ENCODE assay signal across 10 cellular contexts in genomic region chr19:45515807-45516401, GRCh38. TPM values are rescaled to one million over a fixed set of nuclear protein-coding genes. Genes with fewer than 3 reads are reported as not detected.
DNase-seq lines count a peak whose midpoint lies in the region; ATAC-seq, FAIRE-seq and TF ChIP-seq lines count a peak whose summit lies in the region.
"Had no signal": no experiment of that assay in that cellular context is flagged by ENCODE, and none has a peak within 500 bp of the region (broad histone marks: within the 10 kb centered on the region; RNA-seq: fewer than 3 reads in every experiment).

No MANE protein-coding gene starts in this region.

- intact Hi-C loops in esophagus squamous epithelium (cut with DNase I), result no loop called here

- DNase-seq in GM12891 (ENCODE audit: insufficient read length, low spot score) (no peak), T-helper 17 cell (no peak), esophagus squamous epithelium (lab: John Stamatoyannopoulos, UW) (no peak), KBM-7 (no peak), inferior parietal cortex (ENCODE audit: extremely low spot score) (no peak), DMS79 (lab: John Stamatoyannopoulos, UW) (no peak)
- DNase-seq: erythroblast had no signal

- FAIRE-seq in GM12891 (lab: Jason Lieb, UNC), result peak; percentile 26

- H3K36me3 ChIP-seq in esophagus squamous epithelium (peaks cover under 1 to 50% (median 29%) of the 10 kb centered on the region in 3 donors), parathyroid adenoma (ENCODE audit: control insufficient read depth, insufficient read depth, low read length) (no peaks in the 10 kb centered on the region)

- no peak overlapping the region for H3K4me3 ChIP-seq in esophagus squamous epithelium
- H3K4me3 ChIP-seq in parathyroid adenoma (ENCODE audit: low read depth, low read length), result no peak overlapping the region
- H3K4me3 ChIP-seq: SK-N-MC had no signal

- in situ Hi-C loops in KBM-7 (cut with MboI; ENCODE audit: low pct_unique_long_range_greater_than_20kb, low sequenced_read_pairs), result no loop called here

- ATAC-seq in T-helper 17 cell (no peak), HG03139 (IDR thresholded peaks at IDR 0.05; ENCODE audit: unreplicated experiment) (no peak)

- TF ChIP-seq CTCF in esophagus squamous epithelium (IDR thresholded peaks at IDR 0.05), result no peak
- no peak for TF ChIP-seq CTCF in parathyroid adenoma (IDR thresholded peaks at IDR 0.05)

- no peak overlapping the region for H3K9ac ChIP-seq in parathyroid adenoma

- TF ChIP-seq POLR2A in GM12891 (IDR thresholded peaks at IDR 0.05; ENCODE audit: low read depth, low read length) (no peak), esophagus squamous epithelium (IDR thresholded peaks at IDR 0.05) (no peak)

- H3K27me3 ChIP-seq in esophagus squamous epithelium, result no peaks in the 10 kb centered on the region
- H3K27me3 ChIP-seq in parathyroid adenoma (ENCODE audit: control insufficient read depth, insufficient read depth, low read length), result no peaks in the 10 kb centered on the region

- H3K36me3 Mint-ChIP-seq in T-helper 17 cell (ENCODE audit: low read depth), result peaks cover 5% of the 10 kb centered on the region

- H3K27me3 Mint-ChIP-seq in T-helper 17 cell, result no peaks in the 10 kb centered on the region

- H3K4me3 Mint-ChIP-seq in T-helper 17 cell, result peak overlapping the region; percentile 50

- 59 to 82% methylated on average over 2 to 4 of the region's 9 CpGs for WGBS in esophagus squamous epithelium, 2 donors

- H3K27ac Mint-ChIP-seq in T-helper 17 cell, result peak overlapping the region; percentile 90

- H3K9me3 ChIP-seq in T-helper 17 cell (ENCODE audit: control insufficient read depth, low read length, poor library complexity, severe bottlenecking), result no peaks in the 10 kb centered on the region
- H3K9me3 ChIP-seq in esophagus squamous epithelium, result no peaks in the 10 kb centered on the region
- H3K9me3 ChIP-seq in parathyroid adenoma (ENCODE audit: control insufficient read depth, low read length), result no peaks in the 10 kb centered on the region

- H3K27ac ChIP-seq in esophagus squamous epithelium (peak overlapping the region; percentile 43 to 82 (median 62)), parathyroid adenoma (peak overlapping the region; percentile 24)
- H3K27ac ChIP-seq: SK-N-MC had no signal

- H2AFZ ChIP-seq in parathyroid adenoma, result no peak overlapping the region

- H3K4me1 ChIP-seq in esophagus squamous epithelium, result peaks cover 23 to 60% (median 33%) of the 10 kb centered on the region in 3 donors
- peaks cover 8% of the 10 kb centered on the region for H3K4me1 ChIP-seq in parathyroid adenoma

- peaks cover 9% of the 10 kb centered on the region for H3K79me2 ChIP-seq in parathyroid adenoma

- peaks cover 32% of the 10 kb centered on the region for H3K4me1 Mint-ChIP-seq in T-helper 17 cell

- no peak overlapping the region for H3K4me2 ChIP-seq in parathyroid adenoma (ENCODE audit: low read length)

TF ChIP-seq in GM12891, 5 proteins besides CTCF, POLR2A, EP300 and RAD21:
- TF ChIP-seq SPI1 (IDR thresholded peaks at IDR 0.05; ENCODE audit: low read depth, low read length) (no peak), TAF1 (IDR thresholded peaks at IDR 0.05; ENCODE audit: low read depth, low read length) (no peak), POLR2AphosphoS5 (IDR thresholded peaks at IDR 0.05; ENCODE audit: low read depth, low read length) (no peak)

RNA-seq across cellular contexts. Expression of gene VASP, which starts 8.6 kb away (rescaled TPM):
- polyA plus RNA-seq in GM12891 (2012; ENCODE audit: low read depth, missing spikeins), result 65.6 TPM
- total RNA-seq in T-helper 17 cell (100 to 1,000 TPM in 1 of 2 donors, 10 to 100 TPM in 1; 99.7 to 101 TPM), esophagus squamous epithelium (10 to 100 TPM; 39.2 to 82.9 (median 52.7) TPM)

RNA-seq across cellular contexts. Expression of gene PPM1N, which starts 17.7 kb away (rescaled TPM):
- polyA plus RNA-seq in GM12891 (2012; ENCODE audit: low read depth, missing spikeins), result 1.4 TPM
- 1 to 10 TPM; 3.8 to 8.5 TPM for total RNA-seq in T-helper 17 cell
- total RNA-seq in esophagus squamous epithelium, result 1 to 10 TPM; 1.8 to 6.7 (median 4.0) TPM

RNA-seq across cellular contexts. Expression of gene RTN2, which starts 19.1 kb away (rescaled TPM):
- polyA plus RNA-seq in GM12891 (2012; ENCODE audit: low read depth, missing spikeins), result 5.6 TPM
- total RNA-seq in T-helper 17 cell (1 to 10 TPM; 2.3 to 6.2 TPM), esophagus squamous epithelium (1 to 10 TPM; 1.9 to 7.2 (median 4.2) TPM)

RNA-seq across cellular contexts. Expression of gene FOSB, which starts 48.1 kb away (rescaled TPM):
- 6.5 TPM for polyA plus RNA-seq in GM12891 (2012; ENCODE audit: low read depth, missing spikeins)
- 1,000 to 10,000 TPM in 1 of 2 donors, 100 to 1,000 TPM in 1; 967 to 2,209 TPM for total RNA-seq in T-helper 17 cell
- 1 to 10 TPM; 1.7 to 4.6 (median 2.5) TPM for total RNA-seq in esophagus squamous epithelium
